ENCODE assay signal across 18 cellular contexts in genomic region chr2:231125272-231125671, GRCh38. TPM values are rescaled to one million over a fixed set of nuclear protein-coding genes. Genes with fewer than 3 reads are reported as not detected.
DNase-seq lines count a peak whose midpoint lies in the region; ATAC-seq and TF ChIP-seq lines count a peak whose summit lies in the region.
"Had no signal": no experiment of that assay in that cellular context is flagged by ENCODE, and none has a peak within 500 bp of the region (broad histone marks: within the 10 kb centered on the region; RNA-seq: fewer than 3 reads in every experiment).

No MANE protein-coding gene starts in this region.

- H2BK5ac ChIP-seq in mesenchymal stem cell (ENCODE audit: low read depth, low read length, poor library complexity, severe bottlenecking): no peak overlapping the region

- H3K36me3 ChIP-seq in adrenal gland (replicated peaks in 1 of 2): no peaks in the 10 kb centered on the region
- H3K36me3 ChIP-seq in mesenchymal stem cell (ENCODE audit: control insufficient read depth in 1 of 2, insufficient read depth in 2 of 2, low read depth in 1 of 2, low read length in 2 of 2): peaks cover 0 to 4% of the 10 kb centered on the region in 2 experiments
- H3K36me3 ChIP-seq: gastroesophageal sphincter, upper lobe of right lung had no signal

- H3K79me1 ChIP-seq in mesenchymal stem cell (replicated peaks; ENCODE audit: low read length, poor library complexity, severe bottlenecking): no peaks in the 10 kb centered on the region

- no peaks in the 10 kb centered on the region for H3K27me3 Mint-ChIP-seq in activated naive CD8-positive, alpha-beta T cell
- no peaks in the 10 kb centered on the region for H3K27me3 Mint-ChIP-seq in activated naive CD8-positive, alpha-beta T cell treated with anti-CD3 and anti-CD28 coated beads, Interleukin-2, amount 50 U/mL, for 24 hours
- H3K27me3 Mint-ChIP-seq: activated B cell treated with CpG ODN at 0.5 μM for 24 hours; stimulated activated memory B cell treated with anti-CD40 and anti-IgM and Interleukin-4, amounts not matched to agents 10 μg/mL and 1 μg/mL and 100 μg/mL, for 72 hours had no signal

- TF ChIP-seq CTCF in adrenal gland (IDR thresholded peaks at IDR 0.05): no peak

- ATAC-seq in activated naive CD8-positive, alpha-beta T cell treated with anti-CD3 and anti-CD28 coated beads, Interleukin-2, amount 50 U/mL, for 24 hours: no peak
- no peak for ATAC-seq in HG03196 (IDR thresholded peaks at IDR 0.05; ENCODE audit: unreplicated experiment)
- ATAC-seq: gastroesophageal sphincter; stimulated activated memory B cell treated with anti-CD40 and anti-IgM and Interleukin-4, amounts not matched to agents 10 μg/mL and 1 μg/mL and 100 μg/mL, for 72 hours; upper lobe of right lung had no signal

- no peak for TF ChIP-seq POLR2A in adrenal gland (IDR thresholded peaks at IDR 0.05)

- 39 to 59% (median 51%) methylated on average over 2 of the region's 2 CpGs for WGBS in adrenal gland, 4 donors
- WGBS in mesenchymal stem cell: no CpG with 5 or more reads among the region's 2 CpGs

- H4K91ac ChIP-seq in mesenchymal stem cell (ENCODE audit: low read length): no peak overlapping the region

- no peaks in the 10 kb centered on the region for H3K9me3 Mint-ChIP-seq in activated naive CD8-positive, alpha-beta T cell (ENCODE audit: low read depth)
- no peaks in the 10 kb centered on the region for H3K9me3 Mint-ChIP-seq in activated naive CD8-positive, alpha-beta T cell treated with anti-CD3 and anti-CD28 coated beads, Interleukin-2, amount 50 U/mL, for 24 hours
- H3K9me3 Mint-ChIP-seq: activated B cell treated with CpG ODN at 0.5 μM for 24 hours; stimulated activated memory B cell treated with anti-CD40 and anti-IgM and Interleukin-4, amounts not matched to agents 10 μg/mL and 1 μg/mL and 100 μg/mL, for 72 hours had no signal

- peaks cover 0 to 55% of the 10 kb centered on the region in 2 donors for H3K4me1 ChIP-seq in adrenal gland (replicated peaks in 1 of 2)
- H3K4me1 ChIP-seq in mesenchymal stem cell (ENCODE audit: control insufficient read depth, insufficient read depth, low read depth, low read length): peaks cover 8% of the 10 kb centered on the region
- H3K4me1 ChIP-seq: Caco-2 had no signal

- DNase-seq in activated naive CD8-positive, alpha-beta T cell treated with anti-CD3 and anti-CD28 coated beads, Interleukin-2, amount 50 U/mL, for 24 hours: no peak
- DNase-seq in adrenal gland (no peak), mesenchymal stem cell (no peak), DMS 273 (lab: John Stamatoyannopoulos, UW; ENCODE audit: unreplicated experiment) (no peak), SW 1271 (lab: John Stamatoyannopoulos, UW) (no peak), T-helper 9 cell (no peak)
- DNase-seq: activated B cell treated with CpG ODN at 0.5 μM for 24 hours; activated CD8-positive, alpha-beta memory T cell treated with anti-CD3 and anti-CD28 coated beads, Interleukin-2, amount 50 U/mL, for 48 hours; Caco-2; cerebellar nuclear complex; NCI-H1436 treated with DMSO at 0.1 percent for 48 hours; occipital lobe; upper lobe of right lung had no signal

- peaks cover 5% of the 10 kb centered on the region for H3K36me3 Mint-ChIP-seq in activated naive CD8-positive, alpha-beta T cell
- H3K36me3 Mint-ChIP-seq in activated naive CD8-positive, alpha-beta T cell treated with anti-CD3 and anti-CD28 coated beads, Interleukin-2, amount 50 U/mL, for 24 hours (ENCODE audit: low read depth): peaks cover 6% of the 10 kb centered on the region

- H3K4me3 ChIP-seq in adrenal gland (peak overlapping the region in 1 of 4 donors; percentile 50), mesenchymal stem cell (ENCODE audit: insufficient read depth in 1 of 2, low read depth in 1 of 2, low read length in 2 of 2) (peak overlapping the region in 1 of 2 experiments; percentile 63)
- H3K4me3 ChIP-seq: skin epidermis had no signal

- H3K4ac ChIP-seq in mesenchymal stem cell (ENCODE audit: low read depth in 1 of 2, low read length in 2 of 2): no peak overlapping the region

- H3K27ac ChIP-seq in adrenal gland (peak overlapping the region; percentile 22 to 87 (median 73)), mesenchymal stem cell (ENCODE audit: low read length, poor library complexity, severe bottlenecking) (peak overlapping the region; percentile 26)
- H3K27ac ChIP-seq: upper lobe of right lung had no signal

- no peak overlapping the region for H2BK15ac ChIP-seq in mesenchymal stem cell (ENCODE audit: low read depth, poor library complexity, severe bottlenecking)

- no peak overlapping the region for H2AK5ac ChIP-seq in mesenchymal stem cell (ENCODE audit: low read length, severe bottlenecking)

- no peak overlapping the region for H3K18ac ChIP-seq in mesenchymal stem cell (ENCODE audit: low read depth in 1 of 2, low read length in 2 of 2)

- no peak overlapping the region for H4K8ac ChIP-seq in mesenchymal stem cell (ENCODE audit: low read length)

- H3K4me1 Mint-ChIP-seq in activated naive CD8-positive, alpha-beta T cell (ENCODE audit: low read depth): peaks cover 30% of the 10 kb centered on the region
- H3K4me1 Mint-ChIP-seq in activated naive CD8-positive, alpha-beta T cell treated with anti-CD3 and anti-CD28 coated beads, Interleukin-2, amount 50 U/mL, for 24 hours: peaks cover 10% of the 10 kb centered on the region

- peak overlapping the region; percentile 37 for H3K27ac Mint-ChIP-seq in activated naive CD8-positive, alpha-beta T cell
- no peak overlapping the region for H3K27ac Mint-ChIP-seq in activated naive CD8-positive, alpha-beta T cell treated with anti-CD3 and anti-CD28 coated beads, Interleukin-2, amount 50 U/mL, for 24 hours
- H3K27ac Mint-ChIP-seq: activated B cell treated with CpG ODN at 0.5 μM for 24 hours; stimulated activated memory B cell treated with anti-CD40 and anti-IgM and Interleukin-4, amounts not matched to agents 10 μg/mL and 1 μg/mL and 100 μg/mL, for 72 hours had no signal

- H2BK120ac ChIP-seq in mesenchymal stem cell (ENCODE audit: low read depth, low read length): no peak overlapping the region

- intact Hi-C loops in adrenal gland (cut with DNase I): no loop called here

- no peak overlapping the region for H2AFZ ChIP-seq in mesenchymal stem cell (ENCODE audit: low read depth, low read length)

- peak overlapping the region; percentile 88 for H3K9ac ChIP-seq in mesenchymal stem cell (ENCODE audit: low read length)

- H2BK12ac ChIP-seq in mesenchymal stem cell (ENCODE audit: low read length in 2 of 2): no peak overlapping the region

- H3K4me3 Mint-ChIP-seq in activated naive CD8-positive, alpha-beta T cell: peak overlapping the region; percentile 52
- no peak overlapping the region for H3K4me3 Mint-ChIP-seq in activated naive CD8-positive, alpha-beta T cell treated with anti-CD3 and anti-CD28 coated beads, Interleukin-2, amount 50 U/mL, for 24 hours
- H3K4me3 Mint-ChIP-seq: activated B cell treated with CpG ODN at 0.5 μM for 24 hours; stimulated activated memory B cell treated with anti-CD40 and anti-IgM and Interleukin-4, amounts not matched to agents 10 μg/mL and 1 μg/mL and 100 μg/mL, for 72 hours had no signal

- H3K9me3 ChIP-seq in adrenal gland (replicated peaks in 1 of 3) (no peaks in the 10 kb centered on the region), mesenchymal stem cell (ENCODE audit: control insufficient read depth, low read length) (no peaks in the 10 kb centered on the region)
- H3K9me3 ChIP-seq: Caco-2, gastroesophageal sphincter, upper lobe of right lung had no signal

- H3K27me3 ChIP-seq in adrenal gland (no peaks in the 10 kb centered on the region), mesenchymal stem cell (ENCODE audit: control insufficient read depth in 1 of 2, insufficient read depth in 1 of 2, low read length in 2 of 2) (no peaks in the 10 kb centered on the region)
- H3K27me3 ChIP-seq: gastroesophageal sphincter, upper lobe of right lung had no signal

- H3K23ac ChIP-seq in mesenchymal stem cell (ENCODE audit: low read length in 2 of 2): no peak overlapping the region

- H3K14ac ChIP-seq in mesenchymal stem cell (ENCODE audit: low read length in 2 of 2): no peak overlapping the region

- no peak overlapping the region for H3K4me2 ChIP-seq in mesenchymal stem cell (ENCODE audit: low read length, poor library complexity, severe bottlenecking)

RNA-seq across cellular contexts. Expression of gene HTR2B, which starts 0.4 kb away (rescaled TPM):
- 10 to 100 TPM; 16.6 to 90.0 (median 50.6) TPM for total RNA-seq in adrenal gland
- 10 to 100 TPM in 2 of 3 donors, 1 to 10 TPM in 1; 3.1 to 17.9 (median 15.8) TPM for polyA plus RNA-seq in adrenal gland
- polyA plus RNA-seq in mesenchymal stem cell (2013, experiment 1 of 2): 106 TPM
- 112 TPM for polyA plus RNA-seq in mesenchymal stem cell (2013, experiment 2 of 2)
- total RNA-seq: activated B cell treated with CpG ODN at 0.5 μM for 24 hours, Caco-2 had no signal
